8 cellular contexts compared by ENCODE assay signal in genomic region chr2:12721571-12722444, GRCh38. TPM values are rescaled to one million over a fixed set of nuclear protein-coding genes. Genes with fewer than 3 reads are reported as not detected.
DNase-seq lines count a peak whose midpoint lies in the region; ATAC-seq and TF ChIP-seq lines count a peak whose summit lies in the region.

No MANE protein-coding gene starts in this region.

- WGBS in esophagus muscularis mucosa, result 78% methylated on average over 14 of the region's 14 CpGs

- TF ChIP-seq CTCF in GM12865 (IDR thresholded peaks at IDR 0.05; ENCODE audit: insufficient read depth, low read depth, low read length, missing control alignments) (no peak), esophagus muscularis mucosa (IDR thresholded peaks at IDR 0.05) (no peak)

- no peak for ATAC-seq in GM21360 (IDR thresholded peaks at IDR 0.05; ENCODE audit: unreplicated experiment)

- peaks cover 0 to 36% (median 22%) of the 10 kb centered on the region in 4 donors for H3K36me3 ChIP-seq in esophagus muscularis mucosa

- peaks cover 56 to 62% (median 59%) of the 10 kb centered on the region in 4 donors for H3K4me1 ChIP-seq in esophagus muscularis mucosa

- TF ChIP-seq POLR2A in esophagus muscularis mucosa (IDR thresholded peaks at IDR 0.05; ENCODE audit: low read depth), result no peak

- TF ChIP-seq EP300 in esophagus muscularis mucosa (IDR thresholded peaks at IDR 0.05), result no peak

- no peak overlapping the region for H3K4me3 ChIP-seq in GM12865 (ENCODE audit: low read depth, low read length)
- H3K4me3 ChIP-seq in esophagus muscularis mucosa, result peak overlapping the region; percentile 76 to 90 (median 82)
- H3K4me3 ChIP-seq in skeletal muscle cell (ENCODE audit: low read depth, low read length), result peak overlapping the region; percentile 90

- H3K9me3 ChIP-seq in esophagus muscularis mucosa, result no peaks in the 10 kb centered on the region

- H3K27ac ChIP-seq in esophagus muscularis mucosa (replicated peaks in 1 of 4), result peak overlapping the region in 2 of 4 donors; percentile 12 to 89

- no peaks in the 10 kb centered on the region for H3K27me3 ChIP-seq in esophagus muscularis mucosa

- intact Hi-C loops in esophagus muscularis mucosa (cut with DNase I), result no loop called here

- peak; percentile 51 for DNase-seq in GM12865 (ENCODE audit: low read depth)
- DNase-seq in SW480 (ENCODE audit: low spot score), result peak; percentile 86
- DNase-seq in esophagus muscularis mucosa (ENCODE audit: extremely low spot score), result no peak
- DNase-seq in skeletal muscle cell (ENCODE audit: low read depth), result no peak
- no peak for DNase-seq in HUDEP-2 (lab: John Stamatoyannopoulos, UW; ENCODE audit: unreplicated experiment in 76 of 76)
- DNase-seq in HK-2 (ENCODE audit: unreplicated experiment), result no peak
- no peak for DNase-seq in AG20443 (ENCODE audit: low spot score)

RNA-seq across cellular contexts. Expression of gene TRIB2, which starts 5.1 kb away (rescaled TPM):
- total RNA-seq in esophagus muscularis mucosa, result 10 to 100 TPM; 31.5 to 52.3 (median 39.2) TPM

Comparison
In these comparisons a context has a peak if more than half of its experiments do, and no peak if none do; other contexts are left out.
1. DNase-seq: peak in GM12865 (single experiment) and SW480 (single experiment); none in esophagus muscularis mucosa (single experiment), skeletal muscle cell (single experiment), HUDEP-2 (0 of 76), HK-2 (single experiment) and AG20443 (single experiment).